In the genomic region with DNA sequence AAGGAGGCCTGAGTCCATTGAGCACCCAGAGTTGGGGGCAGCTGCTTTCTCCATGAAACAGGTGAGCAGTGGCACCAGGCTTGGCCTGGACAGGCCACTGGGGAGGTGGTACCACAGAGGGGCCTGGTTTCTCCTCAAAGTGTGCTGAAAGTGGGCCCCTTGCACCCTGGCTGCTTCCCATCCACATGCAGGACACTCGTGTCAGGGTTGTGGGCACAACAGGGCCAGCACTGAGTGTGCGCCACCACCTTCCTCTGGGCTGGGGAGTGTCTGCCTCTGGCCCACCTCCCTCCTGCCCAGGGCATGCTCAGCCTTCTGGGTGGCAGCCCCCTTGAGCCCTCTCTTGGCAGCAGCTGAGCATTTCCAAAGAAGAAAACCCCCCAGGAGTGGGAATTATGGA, we compare ENCODE assay signal across 15 cellular contexts. TPM values are rescaled to one million over a fixed set of nuclear protein-coding genes. Genes with fewer than 3 reads are reported as not detected.
DNase-seq lines count a peak whose midpoint lies in the region; ATAC-seq lines count a peak whose summit lies in the region.
"Had no signal": no experiment of that assay in that cellular context is flagged by ENCODE, and none has a peak within 500 bp of the region (broad histone marks: within the 10 kb centered on the region; RNA-seq: fewer than 3 reads in every experiment).

No MANE protein-coding gene starts in this region.

- peaks cover 24% of the 10 kb centered on the region for H3K36me3 Mint-ChIP-seq in stimulated activated effector memory CD8-positive, alpha-beta T cell treated with anti-CD3 and anti-CD28 coated beads, Interleukin-12 subunit alpha, Interleukin-12 subunit beta, amount 100 ng/mL, for 72 hours
- peaks cover 7% of the 10 kb centered on the region for H3K36me3 Mint-ChIP-seq in activated T-helper 17 cell treated with anti-CD3 and anti-CD28 coated beads, Interleukin-2, amount 50 U/mL, for 72 hours (ENCODE audit: low read depth)

- no peaks in the 10 kb centered on the region for H3K9me3 ChIP-seq in right cardiac atrium (ENCODE audit: control insufficient read depth, low read length)

- no peak overlapping the region for H3K4me3 ChIP-seq in right cardiac atrium (ENCODE audit: low read length)
- H3K4me3 ChIP-seq: BLaER1 treated with 17β-estradiol and CSF1 and Interleukin-3, amounts not matched to agents 10 nM and 100 nM; HAP-1 had no signal

- intact Hi-C loops in cardiac septum (cut with DNase I) (no loop called here), right cardiac atrium (cut with DNase I) (no loop called here)

- H3K27ac ChIP-seq in right cardiac atrium (ENCODE audit: low read length) = no peak overlapping the region
- H3K27ac ChIP-seq: BLaER1 treated with 17β-estradiol and CSF1 and Interleukin-3, amounts not matched to agents 10 nM and 100 nM had no signal

- WGBS in right cardiac atrium = 91% methylated on average over 2 of the region's 2 CpGs

- H3K9me3 Mint-ChIP-seq in stimulated activated effector memory CD8-positive, alpha-beta T cell treated with anti-CD3 and anti-CD28 coated beads, Interleukin-12 subunit alpha, Interleukin-12 subunit beta, amount 100 ng/mL, for 72 hours = no peaks in the 10 kb centered on the region
- no peaks in the 10 kb centered on the region for H3K9me3 Mint-ChIP-seq in activated T-helper 17 cell treated with anti-CD3 and anti-CD28 coated beads, Interleukin-2, amount 50 U/mL, for 72 hours
- H3K9me3 Mint-ChIP-seq: CD8-positive, alpha-beta T cell had no signal

- no peak overlapping the region for H3K27ac Mint-ChIP-seq in stimulated activated effector memory CD8-positive, alpha-beta T cell treated with anti-CD3 and anti-CD28 coated beads, Interleukin-12 subunit alpha, Interleukin-12 subunit beta, amount 100 ng/mL, for 72 hours
- H3K27ac Mint-ChIP-seq in activated T-helper 17 cell treated with anti-CD3 and anti-CD28 coated beads, Interleukin-2, amount 50 U/mL, for 72 hours = no peak overlapping the region
- H3K27ac Mint-ChIP-seq: CD8-positive, alpha-beta T cell had no signal

- H3K4me3 Mint-ChIP-seq in stimulated activated effector memory CD8-positive, alpha-beta T cell treated with anti-CD3 and anti-CD28 coated beads, Interleukin-12 subunit alpha, Interleukin-12 subunit beta, amount 100 ng/mL, for 72 hours = no peak overlapping the region
- H3K4me3 Mint-ChIP-seq in activated T-helper 17 cell treated with anti-CD3 and anti-CD28 coated beads, Interleukin-2, amount 50 U/mL, for 72 hours = no peak overlapping the region
- H3K4me3 Mint-ChIP-seq: CD8-positive, alpha-beta T cell had no signal

- H3K27me3 Mint-ChIP-seq in activated T-helper 17 cell treated with anti-CD3 and anti-CD28 coated beads, Interleukin-2, amount 50 U/mL, for 72 hours = no peaks in the 10 kb centered on the region

- H3K4me1 ChIP-seq in right cardiac atrium (ENCODE audit: control insufficient read depth, insufficient read depth, low read length) = no peaks in the 10 kb centered on the region
- H3K4me1 ChIP-seq: BLaER1 treated with 17β-estradiol and CSF1 and Interleukin-3, amounts not matched to agents 10 nM and 100 nM; HAP-1 had no signal

- no peaks in the 10 kb centered on the region for H3K27me3 ChIP-seq in right cardiac atrium (ENCODE audit: control insufficient read depth, insufficient read depth)
- H3K27me3 ChIP-seq: BLaER1 treated with 17β-estradiol and CSF1 and Interleukin-3, amounts not matched to agents 10 nM and 100 nM had no signal

- H3K4me1 Mint-ChIP-seq in stimulated activated effector memory CD8-positive, alpha-beta T cell treated with anti-CD3 and anti-CD28 coated beads, Interleukin-12 subunit alpha, Interleukin-12 subunit beta, amount 100 ng/mL, for 72 hours = no peaks in the 10 kb centered on the region
- H3K4me1 Mint-ChIP-seq in activated T-helper 17 cell treated with anti-CD3 and anti-CD28 coated beads, Interleukin-2, amount 50 U/mL, for 72 hours = no peaks in the 10 kb centered on the region

- ATAC-seq in right cardiac atrium = no peak
- ATAC-seq in stimulated activated effector memory CD8-positive, alpha-beta T cell treated with anti-CD3 and anti-CD28 coated beads, Interleukin-12 subunit alpha, Interleukin-12 subunit beta, amount 100 ng/mL, for 72 hours = peak; percentile 48
- ATAC-seq in activated T-helper 17 cell treated with anti-CD3 and anti-CD28 coated beads, Interleukin-2, amount 50 U/mL, for 72 hours (replicated peaks) = no peak
- ATAC-seq: CD8-positive, alpha-beta T cell had no signal

- DNase-seq in cardiac septum (ENCODE audit: low spot score) (peak; percentile 64), right cardiac atrium (no peak), islet precursor cell (peak; percentile 33), kidney tubule cell (ENCODE audit: low spot score) (no peak), NCI-H69 (lab: John Stamatoyannopoulos, UW) (no peak)
- no peak for DNase-seq in stimulated activated effector memory CD8-positive, alpha-beta T cell treated with anti-CD3 and anti-CD28 coated beads, Interleukin-12 subunit alpha, Interleukin-12 subunit beta, amount 100 ng/mL, for 72 hours (ENCODE audit: low spot score in 2 of 2)
- DNase-seq: 8988T; Calu3; CD8-positive, alpha-beta T cell; DMS79 treated with DMSO at 0.1 percent for 48 hours; GF-D8; IMR-90 had no signal

RNA-seq across cellular contexts. Expression of gene SLC22A1, which starts 5.2 kb away (rescaled TPM):
- total RNA-seq in cardiac septum (not detected), right cardiac atrium (under 1 TPM in 3 of 4 donors, not detected in 1; 0.21 to 0.97 (median 0.63) TPM)
- 0.27 TPM for polyA plus RNA-seq in right cardiac atrium
- 1 to 10 TPM; 3.3 to 3.7 TPM for total RNA-seq in activated T-helper 17 cell treated with anti-CD3 and anti-CD28 coated beads, Interleukin-2, amount 50 U/mL, for 72 hours
- total RNA-seq: IMR-90 had no signal

Comparison
In these comparisons a context has a peak if more than half of its experiments do, and no peak if none do; other contexts are left out.
1. DNase-seq: peak in cardiac septum (single experiment) and islet precursor cell (single experiment); none in right cardiac atrium (0 of 3), stimulated activated effector memory CD8-positive, alpha-beta T cell treated with anti-CD3 and anti-CD28 coated beads, Interleukin-12 subunit alpha, Interleukin-12 subunit beta, amount 100 ng/mL, for 72 hours (0 of 2), kidney tubule cell (single experiment) and NCI-H69 (single experiment).